ENCODE assay signal across 15 cellular contexts in genomic region chr3:10352146-10352911, GRCh38. TPM values are rescaled to one million over a fixed set of nuclear protein-coding genes. Genes with fewer than 3 reads are reported as not detected.
DNase-seq lines count a peak whose midpoint lies in the region; ATAC-seq, FAIRE-seq and TF ChIP-seq lines count a peak whose summit lies in the region.
"Had no signal": no experiment of that assay in that cellular context is flagged by ENCODE, and none has a peak within 500 bp of the region (broad histone marks: within the 10 kb centered on the region; RNA-seq: fewer than 3 reads in every experiment).

No MANE protein-coding gene starts in this region.

- no peak overlapping the region for H3K4me3 ChIP-seq in A549
- H3K4me3 ChIP-seq: right lobe of liver, upper lobe of right lung had no signal

- CTCF ChIA-PET in A549 (lab: Yijun Ruan, JAX) = interaction anchor here (0.8 to 7.0 kb wide), 6 partner anchors 8 to 389 kb away, joined by 3 to 42 read pairs (median 3); no protein-coding TSS in a partner anchor

- H3K4me1 ChIP-seq in A549 = peaks cover 22% of the 10 kb centered on the region
- H3K4me1 ChIP-seq: right lobe of liver, upper lobe of right lung had no signal

- no peaks in the 10 kb centered on the region for H3K36me3 Mint-ChIP-seq in activated T-cell treated with anti-CD3 and anti-CD28 coated beads, Interleukin-2, amount 50 U/mL, for 4 hours (ENCODE audit: insufficient read depth)
- H3K36me3 Mint-ChIP-seq: activated naive CD8-positive, alpha-beta T cell treated with anti-CD3 and anti-CD28 coated beads for 36 hours had no signal

- H3K9me3 ChIP-seq in A549 = no peaks in the 10 kb centered on the region
- H3K9me3 ChIP-seq: right lobe of liver, upper lobe of right lung had no signal

- TF ChIP-seq POLR2A in A549 (IDR thresholded peaks at IDR 0.05; ENCODE audit: low read length) = no peak

- no peaks in the 10 kb centered on the region for H3K9me3 Mint-ChIP-seq in activated T-cell treated with anti-CD3 and anti-CD28 coated beads, Interleukin-2, amount 50 U/mL, for 4 hours
- H3K9me3 Mint-ChIP-seq: activated naive CD8-positive, alpha-beta T cell treated with anti-CD3 and anti-CD28 coated beads for 36 hours had no signal

- H3K4me1 Mint-ChIP-seq in activated T-cell treated with anti-CD3 and anti-CD28 coated beads, Interleukin-2, amount 50 U/mL, for 4 hours (ENCODE audit: low read depth) = peaks cover 5% of the 10 kb centered on the region
- H3K4me1 Mint-ChIP-seq: activated naive CD8-positive, alpha-beta T cell treated with anti-CD3 and anti-CD28 coated beads for 36 hours had no signal

- peak overlapping the region in 1 of 2 experiments; percentile 32; a peak in 2 of 6 replicates for H3K27ac ChIP-seq in A549
- H3K27ac ChIP-seq: right lobe of liver, upper lobe of right lung had no signal

- TF ChIP-seq EP300 in A549 (IDR thresholded peaks at IDR 0.05) = no peak

- H3K27me3 Mint-ChIP-seq in activated T-cell treated with anti-CD3 and anti-CD28 coated beads, Interleukin-2, amount 50 U/mL, for 4 hours (ENCODE audit: low read depth) = peaks cover 1% of the 10 kb centered on the region

- TF ChIP-seq RAD21 in A549 (conservative IDR thresholded peaks at IDR 0.05 in 1 of 2, IDR thresholded peaks at IDR 0.05 in 1 of 2) = no peak

- no peak for TF ChIP-seq CTCF in A549 (IDR thresholded peaks at IDR 0.05)

- ATAC-seq in A549 (peak; percentile 28 to 60; a peak in 4 of 6 replicates), GM21515 (IDR thresholded peaks at IDR 0.05; ENCODE audit: unreplicated experiment) (no peak), HG03095 (IDR thresholded peaks at IDR 0.05; ENCODE audit: unreplicated experiment) (no peak)
- ATAC-seq in activated T-cell treated with anti-CD3 and anti-CD28 coated beads, Interleukin-2, amount 50 U/mL, for 4 hours = no peak
- ATAC-seq: upper lobe of right lung had no signal

- DNase-seq in A549 (ENCODE audit: low read depth in 1 of 2, low spot score in 1 of 2) = peak in 1 of 2 experiments; percentile 62
- peak; percentile 84 for DNase-seq in HT1080 (ENCODE audit: low read depth)
- DNase-seq in brain pericyte (ENCODE audit: low read depth, low spot score) = peak; percentile 93
- peak; percentile 53 for DNase-seq in kidney tubule cell (ENCODE audit: low spot score)
- DNase-seq in NCI-H1694 (lab: John Stamatoyannopoulos, UW) = no peak
- DNase-seq in activated T-cell treated with anti-CD3 and anti-CD28 coated beads, Interleukin-2, amount 50 U/mL, for 4 hours = no peak
- DNase-seq: activated naive CD8-positive, alpha-beta T cell treated with anti-CD3 and anti-CD28 coated beads for 36 hours; effector CD4-positive, alpha-beta T cell; hypothalamus; NCI-H1436; upper lobe of right lung had no signal

- no peak overlapping the region for H3K4me3 Mint-ChIP-seq in activated T-cell treated with anti-CD3 and anti-CD28 coated beads, Interleukin-2, amount 50 U/mL, for 4 hours
- H3K4me3 Mint-ChIP-seq: activated naive CD8-positive, alpha-beta T cell treated with anti-CD3 and anti-CD28 coated beads for 36 hours had no signal

- WGBS in A549 (ENCODE audit: missing lambda C conversion rate) = 61% methylated on average over 10 of the region's 14 CpGs

- no peak for FAIRE-seq in A549 (lab: Jason Lieb, UNC)

- H3K4me2 ChIP-seq in A549 = 0 out of 3 replicates have a peak overlapping the region, but pooled peaks have one; percentile 19

- POLR2A ChIA-PET in A549 (lab: Yijun Ruan, JAX) = interaction anchor here (1.5 kb wide), 1 partner anchor 31 kb away, joined by 3 read pairs; the partner anchor contains the start of gene SEC13

TF ChIP-seq in A549, 52 proteins besides CTCF, POLR2A, EP300 and RAD21:
- TF ChIP-seq FOSL2 (IDR thresholded peaks at IDR 0.05) = no peak
- TF ChIP-seq FOSL2 (CRISPR knock-in tag; IDR thresholded peaks at IDR 0.05) = peak; percentile 49
- peak; percentile 34; the same call in 1 of the 2 replicates for TF ChIP-seq BHLHE40 (IDR thresholded peaks at IDR 0.05; ENCODE audit: low read depth, low read length)
- peak; percentile 29; the same call in 1 of the 2 replicates for TF ChIP-seq USF2 (IDR thresholded peaks at IDR 0.05)
- no peak for TF ChIP-seq HEYL (CRISPR knock-in tag; IDR thresholded peaks at IDR 0.05)
- peak; percentile 66; the same call in 1 of the 2 replicates for TF ChIP-seq FOXS1 (CRISPR knock-in tag; IDR thresholded peaks at IDR 0.05)

RNA-seq across cellular contexts. Expression of gene SEC13, which starts 31.4 kb away (rescaled TPM):
- polyA plus RNA-seq in A549 (2011; rRNA removed) (107 and 121 TPM in 2 replicates), A549 (2017; fragmentation: RNase III; extraction: RNeasy Plus Mini Kit Qiagen cat#74134 plus additional on column Dnase treatment) (176 to 188 TPM (median 181 TPM) in 3 replicates)
- 221 and 230 TPM in 2 replicates for polyA plus RNA-seq in A549 (2012; cell fraction: cytosol; rRNA removed)
- 206 and 249 TPM in 2 replicates for polyA plus RNA-seq in A549 (2012; cell fraction: nucleus; rRNA removed)
- polyA minus RNA-seq in A549 (2011; rRNA and poly(A)+ RNA removed) = 272 and 300 TPM in 2 replicates
- total RNA-seq in HT1080 (2014; rRNA removed; shearing (Covaris generic)) = 205 and 212 TPM in 2 replicates
- 118 and 127 TPM in 2 replicates for polyA plus RNA-seq in HT1080 (2015; cell fraction: cytosol; rRNA removed)
- 118 and 128 TPM in 2 replicates for polyA plus RNA-seq in HT1080 (2015; cell fraction: nucleus; rRNA removed)
- 100 to 1,000 TPM; 143 to 154 (median 153) TPM for total RNA-seq in activated T-cell treated with anti-CD3 and anti-CD28 coated beads, Interleukin-2, amount 50 U/mL, for 4 hours

RNA-seq across cellular contexts. Expression of gene GHRL, which starts 59.6 kb away (rescaled TPM):
- polyA plus RNA-seq in A549 (2011; rRNA removed) (not detected in 2 replicates), A549 (2017; fragmentation: RNase III; extraction: RNeasy Plus Mini Kit Qiagen cat#74134 plus additional on column Dnase treatment) (0.31 TPM in 1 of 3 replicates, not detected in the others)
- 0.05 TPM in 1 of 2 replicates, not detected in the other for polyA plus RNA-seq in A549 (2012; cell fraction: cytosol; rRNA removed)
- polyA plus RNA-seq in A549 (2012; cell fraction: nucleus; rRNA removed) = 0.59 and 1.0 TPM in 2 replicates
- polyA minus RNA-seq in A549 (2011; rRNA and poly(A)+ RNA removed) = 0.49 TPM in 1 of 2 replicates, not detected in the other
- 0.13 TPM in 1 of 2 replicates, not detected in the other for total RNA-seq in HT1080 (2014; rRNA removed; shearing (Covaris generic))
- polyA plus RNA-seq in HT1080 (2015; cell fraction: cytosol; rRNA removed) = not detected in 2 replicates
- polyA plus RNA-seq in HT1080 (2015; cell fraction: nucleus; rRNA removed) = 0.24 and 0.78 TPM in 2 replicates
- under 1 TPM; 0.45 to 0.96 (median 0.63) TPM for total RNA-seq in activated T-cell treated with anti-CD3 and anti-CD28 coated beads, Interleukin-2, amount 50 U/mL, for 4 hours
- total RNA-seq: HT-29 had no signal

Comparison
In these comparisons a context has a peak if more than half of its experiments do, and no peak if none do; other contexts are left out.
1. ATAC-seq: peak in A549 (2 of 2); none in GM21515 (single experiment), activated T-cell treated with anti-CD3 and anti-CD28 coated beads, Interleukin-2, amount 50 U/mL, for 4 hours (0 of 2) and HG03095 (single experiment).
2. DNase-seq: peak in HT1080 (single experiment), brain pericyte (single experiment) and kidney tubule cell (single experiment); none in NCI-H1694 (single experiment) and activated T-cell treated with anti-CD3 and anti-CD28 coated beads, Interleukin-2, amount 50 U/mL, for 4 hours (single experiment).